Comparison of ENCODE assay signal across 8 cellular contexts in the genomic region with DNA sequence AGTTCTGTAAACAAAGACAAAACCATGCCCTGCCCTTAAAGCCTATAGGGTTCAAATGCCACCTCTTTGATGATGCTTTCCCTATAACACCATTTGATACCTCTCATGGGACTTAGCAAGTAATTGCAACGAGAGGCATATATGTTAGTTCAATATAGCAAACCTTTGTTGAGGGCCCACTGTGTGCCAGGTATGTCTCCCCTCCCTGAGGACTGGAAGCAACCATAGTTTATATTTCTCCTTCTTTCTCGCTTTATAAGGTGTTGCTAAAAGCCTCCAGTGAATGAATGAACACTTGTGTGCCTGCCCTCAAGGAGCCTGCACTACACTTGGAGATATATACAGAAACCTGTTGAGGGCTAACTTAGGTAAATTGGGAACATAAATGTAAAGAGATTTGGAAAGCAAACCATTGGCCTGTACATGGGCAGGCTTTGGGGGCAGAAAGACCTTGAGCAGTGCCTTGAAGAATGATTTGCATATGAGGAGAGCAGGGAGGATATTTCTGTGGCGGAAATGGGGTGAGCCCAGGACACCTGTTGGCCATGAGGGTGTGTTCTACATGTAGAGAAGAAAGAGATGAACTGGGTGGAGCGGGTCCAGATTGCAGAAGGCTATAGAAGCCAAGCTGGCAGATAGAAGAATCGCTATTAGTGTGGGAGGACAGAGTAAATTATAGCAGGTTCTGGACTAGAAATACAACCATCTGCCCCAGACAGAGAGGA. TPM values are rescaled to one million over a fixed set of nuclear protein-coding genes. Genes with fewer than 3 reads are reported as not detected.
DNase-seq lines count a peak whose midpoint lies in the region; ATAC-seq, FAIRE-seq and TF ChIP-seq lines count a peak whose summit lies in the region.

No MANE protein-coding gene starts in this region.

- DNase-seq in A549 (ENCODE audit: low read depth in 1 of 2, low spot score in 1 of 2) (no peak), ascending aorta (ENCODE audit: low spot score in 2 of 2) (no peak), hepatic stellate cell (ENCODE audit: low spot score) (no peak), NCI-H2227 treated with DMSO at 0.1 percent for 48 hours (lab: John Stamatoyannopoulos, UW) (no peak)
- no peak for DNase-seq in activated effector memory CD4-positive, alpha-beta T cell treated with Interleukin-2 at 50 U/mL for 16 hours

- H3K4me3 ChIP-seq in A549 (no peak overlapping the region), ascending aorta (no peak overlapping the region), neutrophil (ENCODE audit: low read depth in 1 of 2, low read length in 1 of 2) (peak overlapping the region; percentile 70 to 99)

- TF ChIP-seq RAD21 in A549 (conservative IDR thresholded peaks at IDR 0.05 in 1 of 2, IDR thresholded peaks at IDR 0.05 in 1 of 2), result no peak

- H3K36me3 ChIP-seq in ascending aorta, result peaks cover 0 to under 1% of the 10 kb centered on the region in 2 donors
- peaks cover under 1% of the 10 kb centered on the region for H3K36me3 ChIP-seq in neutrophil

- intact Hi-C loops in ascending aorta (cut with DNase I), result loop anchor here (5.0 kb wide), 2 partner anchors 108 to 843 kb away; a partner anchor contains a TSS

- WGBS in A549 (ENCODE audit: missing lambda C conversion rate), result 85% methylated on average over 5 of the region's 5 CpGs

- TF ChIP-seq POLR2A in A549 (IDR thresholded peaks at IDR 0.05; ENCODE audit: low read length), result no peak

- POLR2A ChIA-PET in A549 (lab: Yijun Ruan, JAX), result no interaction called here

- no peak for TF ChIP-seq CTCF in A549 (IDR thresholded peaks at IDR 0.05)
- no peak for TF ChIP-seq CTCF in ascending aorta (IDR thresholded peaks at IDR 0.05)
- TF ChIP-seq CTCF in neutrophil (IDR thresholded peaks at IDR 0.05), result no peak

- ATAC-seq in A549, result no peak
- peak; percentile 55 for ATAC-seq in GM18868 (IDR thresholded peaks at IDR 0.05; ENCODE audit: unreplicated experiment)
- peak; percentile 40 for ATAC-seq in HG02970 (IDR thresholded peaks at IDR 0.05; ENCODE audit: low FRiP score, unreplicated experiment)

- H3K27ac ChIP-seq in A549 (no peak overlapping the region), ascending aorta (peak overlapping the region; percentile 97 to 99), neutrophil (peak overlapping the region; percentile 100)

- H3K27me3 ChIP-seq in ascending aorta (no peaks in the 10 kb centered on the region), neutrophil (no peaks in the 10 kb centered on the region)

- peak overlapping the region; percentile 78 for H3K4me2 ChIP-seq in A549

- H3K9me3 ChIP-seq in A549, result no peaks in the 10 kb centered on the region
- no peaks in the 10 kb centered on the region for H3K9me3 ChIP-seq in ascending aorta
- H3K9me3 ChIP-seq in neutrophil, result no peaks in the 10 kb centered on the region

- H3K4me1 ChIP-seq in A549, result peaks cover 27% of the 10 kb centered on the region
- peaks cover 3 to 18% of the 10 kb centered on the region in 2 donors for H3K4me1 ChIP-seq in ascending aorta
- peaks cover 58 to 65% of the 10 kb centered on the region in 2 experiments for H3K4me1 ChIP-seq in neutrophil (ENCODE audit: control insufficient read depth in 1 of 2, insufficient read depth in 1 of 2, low read depth in 1 of 2, low read length in 1 of 2)

- CTCF ChIA-PET in A549 (lab: Yijun Ruan, JAX), result no interaction called here

- no peak for FAIRE-seq in A549 (lab: Jason Lieb, UNC)

- no peak for TF ChIP-seq EP300 in A549 (IDR thresholded peaks at IDR 0.05)

TF ChIP-seq in A549, 52 proteins besides CTCF, POLR2A, EP300 and RAD21:
- TF ChIP-seq, protein P1, sequence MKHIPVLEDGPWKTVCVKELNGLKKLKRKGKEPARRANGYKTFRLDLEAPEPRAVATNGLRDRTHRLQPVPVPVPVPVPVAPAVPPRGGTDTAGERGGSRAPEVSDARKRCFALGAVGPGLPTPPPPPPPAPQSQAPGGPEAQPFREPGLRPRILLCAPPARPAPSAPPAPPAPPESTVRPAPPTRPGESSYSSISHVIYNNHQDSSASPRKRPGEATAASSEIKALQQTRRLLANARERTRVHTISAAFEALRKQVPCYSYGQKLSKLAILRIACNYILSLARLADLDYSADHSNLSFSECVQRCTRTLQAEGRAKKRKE (CRISPR knock-in tag; IDR thresholded peaks at IDR 0.05; ENCODE audit: low read depth), result no peak

RNA-seq across cellular contexts. Expression of a gene that starts 1.8 kb away (rescaled TPM):
- polyA plus RNA-seq in A549 (2011; rRNA removed), result 96.5 and 108 TPM in 2 replicates
- 39.5 and 50.8 TPM in 2 replicates for polyA plus RNA-seq in A549 (2012; cell fraction: cytosol; rRNA removed)
- polyA plus RNA-seq in A549 (2012; cell fraction: nucleus; rRNA removed), result 59.8 and 68.1 TPM in 2 replicates
- polyA plus RNA-seq in A549 (2017; fragmentation: RNase III; extraction: RNeasy Plus Mini Kit Qiagen cat#74134 plus additional on column Dnase treatment), result 62.6 to 71.7 TPM (median 70.4 TPM) in 3 replicates
- 36.8 and 40.3 TPM in 2 replicates for polyA minus RNA-seq in A549 (2011; rRNA and poly(A)+ RNA removed)
- total RNA-seq in ascending aorta, result 116 TPM

RNA-seq across cellular contexts. Expression of a gene that starts 53.0 kb away (rescaled TPM):
- 16.6 and 19.7 TPM in 2 replicates for polyA plus RNA-seq in A549 (2011; rRNA removed)
- 1.1 and 1.5 TPM in 2 replicates for polyA plus RNA-seq in A549 (2012; cell fraction: cytosol; rRNA removed)
- polyA plus RNA-seq in A549 (2012; cell fraction: nucleus; rRNA removed), result 1.7 and 2.4 TPM in 2 replicates
- 1.8 to 4.9 TPM (median 4.1 TPM) in 3 replicates for polyA plus RNA-seq in A549 (2017; fragmentation: RNase III; extraction: RNeasy Plus Mini Kit Qiagen cat#74134 plus additional on column Dnase treatment)
- polyA minus RNA-seq in A549 (2011; rRNA and poly(A)+ RNA removed), result 36.1 and 48.5 TPM in 2 replicates
- 16.0 TPM for total RNA-seq in ascending aorta

Comparison
In these comparisons a context has a peak if more than half of its experiments do, and no peak if none do; other contexts are left out.
1. ATAC-seq: peak in GM18868 (single experiment) and HG02970 (single experiment); none in A549 (0 of 2).
2. H3K27ac ChIP-seq: peak in ascending aorta (2 of 2) and neutrophil (single experiment); none in A549 (0 of 2).
3. H3K4me3 ChIP-seq: peak in neutrophil (2 of 2); none in A549 (single experiment) and ascending aorta (0 of 2).